Comparison of ENCODE assay signal across 19 cellular contexts in the genomic region with DNA sequence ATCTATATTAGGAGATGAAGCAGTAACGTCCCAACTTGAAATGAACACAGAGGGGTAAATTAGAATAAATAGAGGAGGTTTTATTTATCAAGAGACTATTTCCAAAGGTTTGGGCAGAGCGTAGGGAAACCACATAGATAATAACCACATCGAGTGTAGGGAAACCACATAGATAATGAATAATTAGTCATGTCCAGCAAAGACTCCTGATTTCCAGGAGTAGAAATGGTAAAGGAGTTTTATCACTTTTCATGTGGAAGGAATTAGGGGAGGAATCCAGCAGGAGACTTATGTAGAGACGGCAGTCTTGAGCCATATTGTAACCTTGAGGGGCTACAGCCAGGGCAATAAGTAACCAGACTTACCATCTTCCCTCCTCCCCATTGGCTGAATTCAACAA.
DNase-seq lines count a peak whose midpoint lies in the region; ATAC-seq and TF ChIP-seq lines count a peak whose summit lies in the region.
"Had no signal": no experiment of that assay in that cellular context is flagged by ENCODE, and none has a peak within 500 bp of the region (broad histone marks: within the 10 kb centered on the region; RNA-seq: fewer than 3 reads in every experiment).

No MANE protein-coding gene starts in this region.

- no peak overlapping the region for H2AK5ac ChIP-seq in mesenchymal stem cell (ENCODE audit: low read length, severe bottlenecking)

- no peak overlapping the region for H3K4me3 Mint-ChIP-seq in stimulated activated naive CD8-positive, alpha-beta T cell treated with anti-CD3 and anti-CD28 coated beads, Interleukin-15, amount 100 ng/mL, for 72 hours
- H3K4me3 Mint-ChIP-seq: B cell; CD4-positive, alpha-beta T cell had no signal

- H3K9me3 ChIP-seq in mesenchymal stem cell (ENCODE audit: control insufficient read depth, low read length) = peaks cover 37% of the 10 kb centered on the region

- no peaks in the 10 kb centered on the region for H3K36me3 ChIP-seq in mesenchymal stem cell (ENCODE audit: control insufficient read depth in 1 of 2, insufficient read depth in 2 of 2, low read depth in 1 of 2, low read length in 2 of 2)

- TF ChIP-seq CTCF in astrocyte of the cerebellum (IDR thresholded peaks at IDR 0.05; ENCODE audit: low read depth, low read length, missing control alignments) (no peak), fibroblast of pulmonary artery (IDR thresholded peaks at IDR 0.05; ENCODE audit: low read length, missing control alignments) (no peak)

- H3K4me1 ChIP-seq in mesenchymal stem cell (ENCODE audit: control insufficient read depth, insufficient read depth, low read depth, low read length) = no peaks in the 10 kb centered on the region

- H3K4me2 ChIP-seq in mesenchymal stem cell (ENCODE audit: low read length, poor library complexity, severe bottlenecking) = no peak overlapping the region

- in situ Hi-C loops in astrocyte of the cerebellum (cut with HindIII; ENCODE audit: low sequenced_read_pairs) = no loop called here

- 78% methylated on average over 4 of the region's 4 CpGs for WGBS in mesenchymal stem cell

- H3K27ac ChIP-seq in mesenchymal stem cell (ENCODE audit: low read length, poor library complexity, severe bottlenecking) = no peak overlapping the region
- no peak overlapping the region for H3K27ac ChIP-seq in substantia nigra (ENCODE audit: low read depth, low read length, poor library complexity, severe bottlenecking)
- H3K27ac ChIP-seq: GM23248, HL-60 had no signal

- H2BK12ac ChIP-seq in mesenchymal stem cell (ENCODE audit: low read length in 2 of 2) = no peak overlapping the region

- H4K91ac ChIP-seq in mesenchymal stem cell (ENCODE audit: low read length) = no peak overlapping the region

- H4K8ac ChIP-seq in mesenchymal stem cell (ENCODE audit: low read length) = no peak overlapping the region

- H3K14ac ChIP-seq in mesenchymal stem cell (ENCODE audit: low read length in 2 of 2) = no peak overlapping the region

- no peak overlapping the region for H2BK15ac ChIP-seq in mesenchymal stem cell (ENCODE audit: low read depth, poor library complexity, severe bottlenecking)

- H2BK5ac ChIP-seq in mesenchymal stem cell (ENCODE audit: low read depth, low read length, poor library complexity, severe bottlenecking) = no peak overlapping the region

- H3K79me1 ChIP-seq in mesenchymal stem cell (replicated peaks; ENCODE audit: low read length, poor library complexity, severe bottlenecking) = no peaks in the 10 kb centered on the region

- no peak overlapping the region for H3K23ac ChIP-seq in mesenchymal stem cell (ENCODE audit: low read length in 2 of 2)

- H3K4me3 ChIP-seq in astrocyte of the cerebellum (ENCODE audit: low read depth, low read length) (no peak overlapping the region), fibroblast of pulmonary artery (replicated peaks; ENCODE audit: low read depth, low read length) (no peak overlapping the region), mesenchymal stem cell (ENCODE audit: insufficient read depth in 1 of 2, low read depth in 1 of 2, low read length in 2 of 2) (no peak overlapping the region)
- H3K4me3 ChIP-seq: GM23248 had no signal

- DNase-seq in M059J (ENCODE audit: low read depth) (peak; percentile 66), astrocyte of the cerebellum (ENCODE audit: low read depth) (peak; percentile 40), fibroblast of pulmonary artery (ENCODE audit: low read depth) (peak; percentile 45), mesenchymal stem cell (peak; percentile 9), NCI-H2081 treated with DMSO at 0.1 percent for 48 hours (lab: John Stamatoyannopoulos, UW) (no peak), substantia nigra (lab: John Stamatoyannopoulos, UW) (no peak)
- no peak for DNase-seq in stimulated activated naive CD8-positive, alpha-beta T cell treated with anti-CD3 and anti-CD28 coated beads, Interleukin-15, amount 100 ng/mL, for 72 hours
- DNase-seq: 8988T; ACHN; C1 segment of cervical spinal cord; Calu3; CD4-positive, alpha-beta T cell; DMS 273 treated with DMSO at 0.1 percent for 48 hours; DMS79 treated with DMSO at 0.1 percent for 48 hours; EL; GM23248; H7 had no signal

- H2BK120ac ChIP-seq in mesenchymal stem cell (ENCODE audit: low read depth, low read length) = no peak overlapping the region

- H2AFZ ChIP-seq in mesenchymal stem cell (ENCODE audit: low read depth, low read length) = no peak overlapping the region
- H2AFZ ChIP-seq: GM23248 had no signal

- ATAC-seq in stimulated activated naive CD8-positive, alpha-beta T cell treated with anti-CD3 and anti-CD28 coated beads, Interleukin-15, amount 100 ng/mL, for 72 hours = no peak

- no peaks in the 10 kb centered on the region for H3K27me3 ChIP-seq in mesenchymal stem cell (ENCODE audit: control insufficient read depth in 1 of 2, insufficient read depth in 1 of 2, low read length in 2 of 2)

- no peak overlapping the region for H3K18ac ChIP-seq in mesenchymal stem cell (ENCODE audit: low read depth in 1 of 2, low read length in 2 of 2)

- H3K9ac ChIP-seq in mesenchymal stem cell (ENCODE audit: low read length) = no peak overlapping the region
- H3K9ac ChIP-seq: GM23248 had no signal

- H3K4me1 Mint-ChIP-seq in stimulated activated naive CD8-positive, alpha-beta T cell treated with anti-CD3 and anti-CD28 coated beads, Interleukin-15, amount 100 ng/mL, for 72 hours = no peaks in the 10 kb centered on the region
- H3K4me1 Mint-ChIP-seq: B cell had no signal

- H3K9me3 Mint-ChIP-seq in stimulated activated naive CD8-positive, alpha-beta T cell treated with anti-CD3 and anti-CD28 coated beads, Interleukin-15, amount 100 ng/mL, for 72 hours = peaks cover 9 to 23% of the 10 kb centered on the region in 2 donors

- H3K27ac Mint-ChIP-seq in stimulated activated naive CD8-positive, alpha-beta T cell treated with anti-CD3 and anti-CD28 coated beads, Interleukin-15, amount 100 ng/mL, for 72 hours = no peak overlapping the region
- H3K27ac Mint-ChIP-seq: B cell; CD4-positive, alpha-beta T cell had no signal

- no peaks in the 10 kb centered on the region for H3K27me3 Mint-ChIP-seq in stimulated activated naive CD8-positive, alpha-beta T cell treated with anti-CD3 and anti-CD28 coated beads, Interleukin-15, amount 100 ng/mL, for 72 hours
- H3K27me3 Mint-ChIP-seq: B cell; CD4-positive, alpha-beta T cell had no signal

- H3K4ac ChIP-seq in mesenchymal stem cell (ENCODE audit: low read depth in 1 of 2, low read length in 2 of 2) = no peak overlapping the region

Comparison
In these comparisons a context has a peak if more than half of its experiments do, and no peak if none do; other contexts are left out.
1. DNase-seq: peak in M059J (single experiment), astrocyte of the cerebellum (single experiment), fibroblast of pulmonary artery (single experiment) and mesenchymal stem cell (single experiment); none in NCI-H2081 treated with DMSO at 0.1 percent for 48 hours (single experiment), substantia nigra (0 of 49) and stimulated activated naive CD8-positive, alpha-beta T cell treated with anti-CD3 and anti-CD28 coated beads, Interleukin-15, amount 100 ng/mL, for 72 hours (0 of 2).